8 cellular contexts compared by ENCODE assay signal in the genomic region with DNA sequence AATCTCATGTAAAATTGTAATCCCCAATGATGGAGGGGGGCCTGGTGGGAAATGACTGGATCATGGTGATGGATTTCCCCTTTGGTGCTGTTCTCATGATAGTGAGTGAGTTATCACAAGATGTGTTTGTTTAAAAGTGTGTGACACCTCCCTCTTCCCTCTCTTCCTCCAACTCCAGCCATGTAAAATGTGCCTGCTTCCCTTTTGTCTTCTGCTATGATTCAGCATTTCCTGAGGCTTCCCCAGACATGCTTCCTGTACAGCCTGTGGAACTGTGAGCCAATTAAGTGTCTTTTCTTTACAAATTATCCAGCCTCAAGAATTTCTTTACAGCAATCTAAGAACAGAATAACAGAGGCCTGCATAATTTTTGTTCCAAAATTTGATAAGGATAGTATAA.
DNase-seq lines count a peak whose midpoint lies in the region; ATAC-seq, FAIRE-seq and TF ChIP-seq lines count a peak whose summit lies in the region.

No MANE protein-coding gene starts in this region.

- no peak overlapping the region for H3K27ac ChIP-seq in GM23338 (ENCODE audit: low read depth)
- H3K27ac ChIP-seq in SK-N-MC, result peak overlapping the region; percentile 90
- H3K27ac ChIP-seq in transverse colon, result no peak overlapping the region
- H3K27ac ChIP-seq in vagina, result no peak overlapping the region

- no peak overlapping the region for H3K4me3 Mint-ChIP-seq in GM23338
- no peak overlapping the region for H3K4me3 Mint-ChIP-seq in progenitor cell of endocrine pancreas (ENCODE audit: low read depth)

- TF ChIP-seq POLR2A in GM12892 (IDR thresholded peaks at IDR 0.05; ENCODE audit: low read depth, low read length) (no peak), transverse colon (IDR thresholded peaks at IDR 0.05) (no peak), vagina (IDR thresholded peaks at IDR 0.05) (no peak)

- in situ Hi-C loops in GM13977 (cut with MboI; ENCODE audit: low pct_unique_long_range_greater_than_20kb, low sequenced_read_pairs, unreplicated experiment), result no loop called here
- in situ Hi-C loops in transverse colon (cut with MboI; ENCODE audit: low pct_ligation_motif_present in 1 of 4, low pct_unique_long_range_greater_than_20kb in 1 of 4, low sequenced_read_pairs in 3 of 4), result no loop called here

- peak overlapping the region; percentile 17 for H3K9ac ChIP-seq in SK-N-MC (ENCODE audit: insufficient read length)

- no peaks in the 10 kb centered on the region for H3F3A ChIP-seq in GM23338 (replicated peaks; ENCODE audit: low read depth)

- DNase-seq in GM23338 (ENCODE audit: low spot score), result no peak
- DNase-seq in SK-N-MC (ENCODE audit: low read depth, low spot score), result peak; percentile 82
- DNase-seq in fibroblast of peridontal ligament (ENCODE audit: extremely low read depth), result peak; percentile 37
- DNase-seq in progenitor cell of endocrine pancreas (ENCODE audit: low spot score, unreplicated experiment), result no peak
- DNase-seq in GM13977 (ENCODE audit: low spot score), result no peak
- no peak for DNase-seq in GM12892 (ENCODE audit: insufficient read length)
- DNase-seq in transverse colon, result no peak
- no peak for DNase-seq in vagina (ENCODE audit: extremely low spot score in 2 of 2)

- H2AFZ ChIP-seq in GM23338, result no peak overlapping the region

- H3K4me3 ChIP-seq in GM23338 (no peak overlapping the region), SK-N-MC (no peak overlapping the region), transverse colon (no peak overlapping the region), vagina (no peak overlapping the region)

- H3K36me3 Mint-ChIP-seq in GM23338 (ENCODE audit: low read depth) (peaks cover 36% of the 10 kb centered on the region), progenitor cell of endocrine pancreas (ENCODE audit: insufficient read depth) (peaks cover 33% of the 10 kb centered on the region)

- no peak for TF ChIP-seq CTCF in GM23338 (conservative IDR thresholded peaks at IDR 0.05; ENCODE audit: low read depth in 2 of 2)
- TF ChIP-seq CTCF in progenitor cell of endocrine pancreas (IDR thresholded peaks at IDR 0.05; ENCODE audit: unreplicated experiment), result no peak
- no peak for TF ChIP-seq CTCF in GM13977 (IDR thresholded peaks at IDR 0.05; ENCODE audit: extremely low read depth, insufficient read depth, missing control alignments)
- TF ChIP-seq CTCF in transverse colon (IDR thresholded peaks at IDR 0.05), result no peak
- TF ChIP-seq CTCF in vagina (IDR thresholded peaks at IDR 0.05), result no peak

- FAIRE-seq in GM12892 (lab: Jason Lieb, UNC), result no peak

- H3K9me2 ChIP-seq in GM23338 (ENCODE audit: insufficient read depth), result no peaks in the 10 kb centered on the region

- H3K4me2 ChIP-seq in GM23338, result no peak overlapping the region

- peak overlapping the region; percentile 87 for H3K27ac Mint-ChIP-seq in GM23338
- H3K27ac Mint-ChIP-seq in progenitor cell of endocrine pancreas, result peak overlapping the region; percentile 22

- intact Hi-C loops in transverse colon (cut with DNase I; ENCODE audit: low total_unique reads) (no loop called here), vagina (cut with DNase I) (no loop called here)

- H3K9me3 Mint-ChIP-seq in GM23338 (peaks cover 19% of the 10 kb centered on the region; the same call in 2 of the 3 replicates), progenitor cell of endocrine pancreas (ENCODE audit: low read depth) (peaks cover 22% of the 10 kb centered on the region)

- peaks cover 3% of the 10 kb centered on the region for H3K27me3 Mint-ChIP-seq in GM23338 (ENCODE audit: insufficient read depth, low read depth, poor library complexity)
- no peaks in the 10 kb centered on the region for H3K27me3 Mint-ChIP-seq in progenitor cell of endocrine pancreas

- H3K36me3 ChIP-seq in GM23338 (ENCODE audit: insufficient read depth), result no peaks in the 10 kb centered on the region
- peaks cover 5% of the 10 kb centered on the region; the same call in 1 of the 2 replicates for H3K36me3 ChIP-seq in SK-N-MC (ENCODE audit: insufficient read depth, low read length)
- no peaks in the 10 kb centered on the region for H3K36me3 ChIP-seq in transverse colon
- no peaks in the 10 kb centered on the region for H3K36me3 ChIP-seq in vagina

- peaks cover 57% of the 10 kb centered on the region for H3K79me2 ChIP-seq in GM23338 (replicated peaks; ENCODE audit: insufficient read depth)

- no peaks in the 10 kb centered on the region for H4K20me1 ChIP-seq in GM23338 (replicated peaks; ENCODE audit: insufficient read depth)

- ATAC-seq in GM23338, result no peak

- H3K4me1 ChIP-seq in GM23338 (ENCODE audit: insufficient read depth) (peaks cover 5% of the 10 kb centered on the region; the same call in 1 of the 2 replicates), transverse colon (no peaks in the 10 kb centered on the region), vagina (peaks cover 10% of the 10 kb centered on the region)

- H3K9me3 ChIP-seq in SK-N-MC (ENCODE audit: low read depth, low read length), result no peaks in the 10 kb centered on the region
- no peaks in the 10 kb centered on the region for H3K9me3 ChIP-seq in transverse colon
- H3K9me3 ChIP-seq in vagina, result no peaks in the 10 kb centered on the region

- peaks cover 16% of the 10 kb centered on the region for H3K4me1 Mint-ChIP-seq in GM23338
- H3K4me1 Mint-ChIP-seq in progenitor cell of endocrine pancreas (ENCODE audit: low read depth), result peaks cover 4% of the 10 kb centered on the region

- H3K27me3 ChIP-seq in GM23338 (ENCODE audit: insufficient read depth), result no peaks in the 10 kb centered on the region
- no peaks in the 10 kb centered on the region for H3K27me3 ChIP-seq in transverse colon
- no peaks in the 10 kb centered on the region for H3K27me3 ChIP-seq in vagina

- TF ChIP-seq EP300 in transverse colon (IDR thresholded peaks at IDR 0.05; ENCODE audit: low read depth), result no peak

TF ChIP-seq in GM23338, 12 proteins besides CTCF, POLR2A, EP300 and RAD21 (continues in another document):
- no peak for TF ChIP-seq CREB1 (CRISPR knock-in tag; IDR thresholded peaks at IDR 0.05; ENCODE audit: low read depth)
- TF ChIP-seq ZNF114 (CRISPR knock-in tag; IDR thresholded peaks at IDR 0.05), result no peak
- TF ChIP-seq ZNF331 (CRISPR knock-in tag; IDR thresholded peaks at IDR 0.05; ENCODE audit: low read depth), result no peak
- no peak for TF ChIP-seq EZH2 (IDR thresholded peaks at IDR 0.05; ENCODE audit: low read depth, unreplicated experiment)
- no peak for TF ChIP-seq POLR2AphosphoS5 (IDR thresholded peaks at IDR 0.05; ENCODE audit: low read depth)
- TF ChIP-seq NANOG (IDR thresholded peaks at IDR 0.05; ENCODE audit: borderline replicate concordance), result no peak
- TF ChIP-seq, protein P1, sequence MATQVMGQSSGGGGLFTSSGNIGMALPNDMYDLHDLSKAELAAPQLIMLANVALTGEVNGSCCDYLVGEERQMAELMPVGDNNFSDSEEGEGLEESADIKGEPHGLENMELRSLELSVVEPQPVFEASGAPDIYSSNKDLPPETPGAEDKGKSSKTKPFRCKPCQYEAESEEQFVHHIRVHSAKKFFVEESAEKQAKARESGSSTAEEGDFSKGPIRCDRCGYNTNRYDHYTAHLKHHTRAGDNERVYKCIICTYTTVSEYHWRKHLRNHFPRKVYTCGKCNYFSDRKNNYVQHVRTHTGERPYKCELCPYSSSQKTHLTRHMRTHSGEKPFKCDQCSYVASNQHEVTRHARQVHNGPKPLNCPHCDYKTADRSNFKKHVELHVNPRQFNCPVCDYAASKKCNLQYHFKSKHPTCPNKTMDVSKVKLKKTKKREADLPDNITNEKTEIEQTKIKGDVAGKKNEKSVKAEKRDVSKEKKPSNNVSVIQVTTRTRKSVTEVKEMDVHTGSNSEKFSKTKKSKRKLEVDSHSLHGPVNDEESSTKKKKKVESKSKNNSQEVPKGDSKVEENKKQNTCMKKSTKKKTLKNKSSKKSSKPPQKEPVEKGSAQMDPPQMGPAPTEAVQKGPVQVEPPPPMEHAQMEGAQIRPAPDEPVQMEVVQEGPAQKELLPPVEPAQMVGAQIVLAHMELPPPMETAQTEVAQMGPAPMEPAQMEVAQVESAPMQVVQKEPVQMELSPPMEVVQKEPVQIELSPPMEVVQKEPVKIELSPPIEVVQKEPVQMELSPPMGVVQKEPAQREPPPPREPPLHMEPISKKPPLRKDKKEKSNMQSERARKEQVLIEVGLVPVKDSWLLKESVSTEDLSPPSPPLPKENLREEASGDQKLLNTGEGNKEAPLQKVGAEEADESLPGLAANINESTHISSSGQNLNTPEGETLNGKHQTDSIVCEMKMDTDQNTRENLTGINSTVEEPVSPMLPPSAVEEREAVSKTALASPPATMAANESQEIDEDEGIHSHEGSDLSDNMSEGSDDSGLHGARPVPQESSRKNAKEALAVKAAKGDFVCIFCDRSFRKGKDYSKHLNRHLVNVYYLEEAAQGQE (IDR thresholded peaks at IDR 0.05; ENCODE audit: unreplicated experiment), result no peak
- no peak for TF ChIP-seq STAT1 (IDR thresholded peaks at IDR 0.05; ENCODE audit: unreplicated experiment)
- no peak for TF ChIP-seq EZH2phosphoT487 (IDR thresholded peaks at IDR 0.05; ENCODE audit: unreplicated experiment)
- TF ChIP-seq JUNB (IDR thresholded peaks at IDR 0.05; ENCODE audit: unreplicated experiment), result no peak

Comparison
In these comparisons a context has a peak if more than half of its experiments do, and no peak if none do; other contexts are left out.
1. DNase-seq: peak in SK-N-MC (single experiment) and fibroblast of peridontal ligament (single experiment); none in GM23338 (single experiment), progenitor cell of endocrine pancreas (single experiment), GM13977 (single experiment), GM12892 (single experiment), transverse colon (single experiment) and vagina (0 of 2).